In genomic region chr2:216081487-216082387, GRCh38 we compare ENCODE assay signal across 8 cellular contexts. TPM values are rescaled to one million over a fixed set of nuclear protein-coding genes. Genes with fewer than 3 reads are reported as not detected.
A peak's percentile ranks its signal among the peaks of the same experiment; 100 is the strongest.
DNase-seq lines count a peak whose midpoint lies in the region; ATAC-seq and TF ChIP-seq lines count a peak whose summit lies in the region.

Gene PECR (minus strand): TSS chr2:216081809. CDS start chr2:216081741, 68 bp downstream.
A gene with protein sequence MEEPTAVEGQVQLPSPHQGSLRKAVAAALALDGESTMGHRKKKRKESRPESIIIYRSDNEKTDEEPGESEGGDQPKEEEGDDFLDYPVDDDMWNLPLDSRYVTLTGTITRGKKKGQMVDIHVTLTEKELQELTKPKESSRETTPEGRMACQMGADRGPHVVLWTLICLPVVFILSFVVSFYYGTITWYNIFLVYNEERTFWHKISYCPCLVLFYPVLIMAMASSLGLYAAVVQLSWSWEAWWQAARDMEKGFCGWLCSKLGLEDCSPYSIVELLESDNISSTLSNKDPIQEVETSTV (plus strand): TSS chr2:216081919. CDS start chr2:216095964, 14,045 bp downstream.

- peaks cover 8% of the 10 kb centered on the region for H3K36me3 Mint-ChIP-seq in activated CD4-positive, alpha-beta T cell treated with anti-CD3 and anti-CD28 coated beads, Interleukin-2, amount 10 ng/mL, durations not matched to agents 7 days and 5 days (ENCODE audit: low read depth)

- peak in 1 of 2 donors; percentile 23 for TF ChIP-seq RAD21 in liver (IDR thresholded peaks at IDR 0.05)

- no peaks in the 10 kb centered on the region for H3K9me3 ChIP-seq in liver (ENCODE audit: control insufficient read depth in 4 of 4, low read length in 3 of 4)

- DNase-seq in AG20443 (ENCODE audit: low spot score), result peak; percentile 97
- DNase-seq in NCI-H460 (ENCODE audit: extremely low read depth, low read depth), result peak; percentile 57
- peak; percentile 82 for DNase-seq in activated CD4-positive, alpha-beta T cell treated with anti-CD3 and anti-CD28 coated beads, Interleukin-2, amount 10 ng/mL, durations not matched to agents 7 days and 5 days
- DNase-seq in dedifferentiated amniotic fluid mesenchymal stem cell (ENCODE audit: extremely low spot score), result peak; percentile 39
- peak; percentile 78 for DNase-seq in stimulated activated CD4-positive, alpha-beta T cell treated with anti-CD3 and anti-CD28 coated beads, Interleukin-4, amount 100 ng/mL, for 1 hour

- peak within 1 kb of the TSS; percentile 56 to 62 for H3K27ac ChIP-seq in liver (ENCODE audit: low read depth in 1 of 2, low read length in 2 of 2)

- peaks cover 11 to 45% (median 37%) of the 10 kb centered on the region in 4 donors for H3K4me1 ChIP-seq in liver (ENCODE audit: control insufficient read depth in 4 of 4, insufficient read depth in 4 of 4, low read length in 3 of 4)

- H3K36me3 ChIP-seq in liver (ENCODE audit: control insufficient read depth in 4 of 4, insufficient read depth in 3 of 4, low read depth in 1 of 4, low read length in 3 of 4), result no peaks in the 10 kb centered on the region

- H3K4me3 ChIP-seq in liver (ENCODE audit: low read depth in 1 of 3, low read length in 3 of 3), result peak within 1 kb of the TSS; percentile 65 to 89 (median 76)

- no peak for TF ChIP-seq CTCF in liver (IDR thresholded peaks at IDR 0.05; ENCODE audit: low read depth, low read length, missing input control)

- POLR2A ChIA-PET in activated CD4-positive, alpha-beta T cell treated with anti-CD3 and anti-CD28 coated beads, Interleukin-2, amount 10 ng/mL, durations not matched to agents 7 days and 5 days (lab: Charles Lee), result interaction anchor here (0.6 kb wide), 1 partner anchor 57 kb away, joined by 3 read pairs; no protein-coding TSS in a partner anchor

- CTCF ChIA-PET in activated CD4-positive, alpha-beta T cell treated with anti-CD3 and anti-CD28 coated beads, Interleukin-2, amount 10 ng/mL, durations not matched to agents 7 days and 5 days (lab: Charles Lee), result interaction anchor here (0.5 to 2.2 kb wide), 6 partner anchors 9 to 188 kb away, joined by 3 to 4 read pairs (median 4); no protein-coding TSS in a partner anchor

- H3K4me3 Mint-ChIP-seq in activated CD4-positive, alpha-beta T cell treated with anti-CD3 and anti-CD28 coated beads, Interleukin-2, amount 10 ng/mL, durations not matched to agents 7 days and 5 days, result peak within 1 kb of the TSS; percentile 93

- H3K27me3 Mint-ChIP-seq in activated CD4-positive, alpha-beta T cell treated with anti-CD3 and anti-CD28 coated beads, Interleukin-2, amount 10 ng/mL, durations not matched to agents 7 days and 5 days, result no peaks in the 10 kb centered on the region

- peak within 1 kb of the TSS; percentile 94 for H3K27ac Mint-ChIP-seq in activated CD4-positive, alpha-beta T cell treated with anti-CD3 and anti-CD28 coated beads, Interleukin-2, amount 10 ng/mL, durations not matched to agents 7 days and 5 days

- H3K9me3 Mint-ChIP-seq in activated CD4-positive, alpha-beta T cell treated with anti-CD3 and anti-CD28 coated beads, Interleukin-2, amount 10 ng/mL, durations not matched to agents 7 days and 5 days, result no peaks in the 10 kb centered on the region

- H3K27me3 ChIP-seq in liver (ENCODE audit: control insufficient read depth in 4 of 4, insufficient read depth in 4 of 4, low read length in 3 of 4), result no peaks in the 10 kb centered on the region

- peak within 1 kb of the TSS; percentile 66 to 92 for H3K9ac ChIP-seq in liver (ENCODE audit: low read depth in 1 of 2, low read length in 2 of 2)

- WGBS in liver, result 1% methylated on average over 60 of the region's 60 CpGs

- ATAC-seq in GM19025 (IDR thresholded peaks at IDR 0.05; ENCODE audit: low read depth, unreplicated experiment) (peak; percentile 94), HG03159 (IDR thresholded peaks at IDR 0.05; ENCODE audit: unreplicated experiment) (peak; percentile 89)

- H3K4me1 Mint-ChIP-seq in activated CD4-positive, alpha-beta T cell treated with anti-CD3 and anti-CD28 coated beads, Interleukin-2, amount 10 ng/mL, durations not matched to agents 7 days and 5 days, result peaks cover 59% of the 10 kb centered on the region

TF ChIP-seq in liver, 16 proteins besides CTCF, POLR2A, EP300 and RAD21:
- TF ChIP-seq MAX (IDR thresholded peaks at IDR 0.05) (no peak), NR2F2 (IDR thresholded peaks at IDR 0.05) (no peak), RXRA (IDR thresholded peaks at IDR 0.05) (peak; percentile 22 to 69), ATF3 (IDR thresholded peaks at IDR 0.05) (no peak), YY1 (IDR thresholded peaks at IDR 0.05) (peak; percentile 92), TAF1 (conservative IDR thresholded peaks at IDR 0.05) (peak; percentile 93), HNF4A (conservative IDR thresholded peaks at IDR 0.05) (peak in 1 of 2 donors; percentile 38)
- TF ChIP-seq, protein P1, sequence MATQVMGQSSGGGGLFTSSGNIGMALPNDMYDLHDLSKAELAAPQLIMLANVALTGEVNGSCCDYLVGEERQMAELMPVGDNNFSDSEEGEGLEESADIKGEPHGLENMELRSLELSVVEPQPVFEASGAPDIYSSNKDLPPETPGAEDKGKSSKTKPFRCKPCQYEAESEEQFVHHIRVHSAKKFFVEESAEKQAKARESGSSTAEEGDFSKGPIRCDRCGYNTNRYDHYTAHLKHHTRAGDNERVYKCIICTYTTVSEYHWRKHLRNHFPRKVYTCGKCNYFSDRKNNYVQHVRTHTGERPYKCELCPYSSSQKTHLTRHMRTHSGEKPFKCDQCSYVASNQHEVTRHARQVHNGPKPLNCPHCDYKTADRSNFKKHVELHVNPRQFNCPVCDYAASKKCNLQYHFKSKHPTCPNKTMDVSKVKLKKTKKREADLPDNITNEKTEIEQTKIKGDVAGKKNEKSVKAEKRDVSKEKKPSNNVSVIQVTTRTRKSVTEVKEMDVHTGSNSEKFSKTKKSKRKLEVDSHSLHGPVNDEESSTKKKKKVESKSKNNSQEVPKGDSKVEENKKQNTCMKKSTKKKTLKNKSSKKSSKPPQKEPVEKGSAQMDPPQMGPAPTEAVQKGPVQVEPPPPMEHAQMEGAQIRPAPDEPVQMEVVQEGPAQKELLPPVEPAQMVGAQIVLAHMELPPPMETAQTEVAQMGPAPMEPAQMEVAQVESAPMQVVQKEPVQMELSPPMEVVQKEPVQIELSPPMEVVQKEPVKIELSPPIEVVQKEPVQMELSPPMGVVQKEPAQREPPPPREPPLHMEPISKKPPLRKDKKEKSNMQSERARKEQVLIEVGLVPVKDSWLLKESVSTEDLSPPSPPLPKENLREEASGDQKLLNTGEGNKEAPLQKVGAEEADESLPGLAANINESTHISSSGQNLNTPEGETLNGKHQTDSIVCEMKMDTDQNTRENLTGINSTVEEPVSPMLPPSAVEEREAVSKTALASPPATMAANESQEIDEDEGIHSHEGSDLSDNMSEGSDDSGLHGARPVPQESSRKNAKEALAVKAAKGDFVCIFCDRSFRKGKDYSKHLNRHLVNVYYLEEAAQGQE (IDR thresholded peaks at IDR 0.05), result peak; percentile 86

RNA-seq across cellular contexts. Expression of gene PECR, which starts in this region (rescaled TPM):
- total RNA-seq in NCI-H460 (2014; rRNA removed; shearing (Covaris generic)), result 36.2 and 50.9 TPM in 2 replicates
- 23.2 and 26.3 TPM in 2 replicates for polyA plus RNA-seq in NCI-H460 (2014; cell fraction: nucleus; rRNA removed)
- 10 to 100 TPM; 29.6 to 31.5 TPM for total RNA-seq in activated CD4-positive, alpha-beta T cell treated with anti-CD3 and anti-CD28 coated beads, Interleukin-2, amount 10 ng/mL, durations not matched to agents 7 days and 5 days
- total RNA-seq in liver, result 100 to 1,000 TPM in 1 of 2 donors, 10 to 100 TPM in 1; 67.5 to 152 TPM
- polyA plus RNA-seq in liver, result 10 to 100 TPM; 31.8 to 63.5 TPM

RNA-seq across cellular contexts. Expression of the second gene that starts in this region (rescaled TPM):
- 0.17 and 0.38 TPM in 2 replicates for total RNA-seq in NCI-H460 (2014; rRNA removed; shearing (Covaris generic))
- 0.33 TPM in 1 of 2 replicates, not detected in the other for polyA plus RNA-seq in NCI-H460 (2014; cell fraction: nucleus; rRNA removed)
- 1 to 10 TPM; 2.6 to 3.0 TPM for total RNA-seq in activated CD4-positive, alpha-beta T cell treated with anti-CD3 and anti-CD28 coated beads, Interleukin-2, amount 10 ng/mL, durations not matched to agents 7 days and 5 days
- total RNA-seq in liver, result 1 to 10 TPM in 1 of 2 donors, under 1 TPM in 1; 0.75 to 1.9 TPM
- polyA plus RNA-seq in liver, result under 1 TPM; 0.42 to 0.85 TPM

Comparison
In these comparisons a context has a peak if more than half of its experiments do, and no peak if none do; other contexts are left out.
1. Peak in every context shown above with its lines: DNase-seq, ATAC-seq, H3K4me3 ChIP-seq and H3K27ac ChIP-seq.
2. DNase-seq: peak in every context shown above with its lines; median percentile 97 in AG20443; 82 in activated CD4-positive, alpha-beta T cell treated with anti-CD3 and anti-CD28 coated beads, Interleukin-2, amount 10 ng/mL, durations not matched to agents 7 days and 5 days; 78 in stimulated activated CD4-positive, alpha-beta T cell treated with anti-CD3 and anti-CD28 coated beads, Interleukin-4, amount 100 ng/mL, for 1 hour; 57 in NCI-H460; 39 in dedifferentiated amniotic fluid mesenchymal stem cell.